Comparison of ENCODE assay signal across 15 cellular contexts in the genomic region with DNA sequence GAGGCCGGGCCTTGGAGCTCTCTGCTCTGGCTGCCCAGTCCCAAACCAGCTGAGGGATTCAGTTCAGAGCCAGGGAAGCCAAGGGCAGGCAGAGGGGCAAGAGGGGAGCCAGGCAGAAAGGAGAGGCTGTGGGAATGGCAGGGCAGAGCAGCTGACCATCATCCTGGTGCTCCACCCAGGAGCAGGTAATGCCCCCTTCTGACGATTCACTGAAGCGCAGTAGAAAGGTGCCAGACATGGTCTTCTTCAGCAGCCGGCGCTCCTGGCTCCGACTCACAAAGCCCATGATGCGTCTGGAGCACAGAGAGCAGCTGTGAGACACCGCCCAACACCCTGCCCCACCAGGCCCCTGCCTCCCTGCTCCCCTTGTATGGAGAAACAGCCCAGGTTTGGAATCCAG. TPM values are rescaled to one million over a fixed set of nuclear protein-coding genes. Genes with fewer than 3 reads are reported as not detected.
DNase-seq lines count a peak whose midpoint lies in the region; ATAC-seq, FAIRE-seq and TF ChIP-seq lines count a peak whose summit lies in the region.
"Had no signal": no experiment of that assay in that cellular context is flagged by ENCODE, and none has a peak within 500 bp of the region (broad histone marks: within the 10 kb centered on the region; RNA-seq: fewer than 3 reads in every experiment).

No MANE protein-coding gene starts in this region.

- H3K79me2 ChIP-seq in HCT116 (ENCODE audit: insufficient read depth, low read length): no peaks in the 10 kb centered on the region

- H3K9me3 ChIP-seq in HCT116 (ENCODE audit: control insufficient read depth in 1 of 2, insufficient read depth in 1 of 2, low read depth in 1 of 2, low read length in 2 of 2): no peaks in the 10 kb centered on the region
- H3K9me3 ChIP-seq: prostate gland, upper lobe of right lung had no signal

- H3K36me3 ChIP-seq in HCT116 (ENCODE audit: control insufficient read depth in 1 of 2, insufficient read depth in 2 of 2, low read length in 2 of 2): peaks cover 17 to 20% of the 10 kb centered on the region in 2 experiments; a peak in 3 of 4 replicates

- TF ChIP-seq RAD21 in HCT116 (IDR thresholded peaks at IDR 0.05; ENCODE audit: low read depth): peak; percentile 21; the same call in 1 of the 2 replicates

- POLR2A ChIA-PET in HCT116 (lab: Charles Lee): no interaction called here
- POLR2A ChIA-PET in activated naive CD8-positive, alpha-beta T cell treated with anti-CD3 and anti-CD28 coated beads, Interleukin-2, amount 10 ng/mL, durations not matched to agents 7 days and 5 days (lab: Charles Lee): interaction anchor here (0.7 to 15.3 kb wide), 4 partner anchors 8 to 299 kb away, joined by 3 to 153 read pairs (median 18); partner anchors contain the start of genes CNPY2, IL23A and STAT2

- peak overlapping the region; percentile 20 for H3K27ac Mint-ChIP-seq in activated naive CD8-positive, alpha-beta T cell treated with anti-CD3 and anti-CD28 coated beads, Interleukin-2, amount 10 ng/mL, durations not matched to agents 7 days and 5 days
- H3K27ac Mint-ChIP-seq in type B pancreatic cell: no peak overlapping the region

- H3K27me3 ChIP-seq in HCT116 (ENCODE audit: insufficient read depth, low read length): no peaks in the 10 kb centered on the region
- H3K27me3 ChIP-seq: cardiac muscle cell, upper lobe of right lung had no signal

- no peak overlapping the region for H3K4me3 Mint-ChIP-seq in activated naive CD8-positive, alpha-beta T cell treated with anti-CD3 and anti-CD28 coated beads, Interleukin-2, amount 10 ng/mL, durations not matched to agents 7 days and 5 days
- H3K4me3 Mint-ChIP-seq in type B pancreatic cell: no peak overlapping the region

- no peak overlapping the region for H3K4me2 ChIP-seq in HCT116 (ENCODE audit: low read length)

- FAIRE-seq in frontal cortex (lab: Jason Lieb, UNC): no peak

- TF ChIP-seq POLR2A in HCT116 (IDR thresholded peaks at IDR 0.05; ENCODE audit: borderline replicate concordance, extremely low read depth, insufficient read depth, insufficient read length): no peak

- no peaks in the 10 kb centered on the region for H3K9me3 Mint-ChIP-seq in activated naive CD8-positive, alpha-beta T cell treated with anti-CD3 and anti-CD28 coated beads, Interleukin-2, amount 10 ng/mL, durations not matched to agents 7 days and 5 days
- no peaks in the 10 kb centered on the region for H3K9me3 Mint-ChIP-seq in type B pancreatic cell

- no peaks in the 10 kb centered on the region for H3K9me2 ChIP-seq in HCT116 (ENCODE audit: insufficient read depth)

- H3K36me3 Mint-ChIP-seq in activated naive CD8-positive, alpha-beta T cell treated with anti-CD3 and anti-CD28 coated beads, Interleukin-2, amount 10 ng/mL, durations not matched to agents 7 days and 5 days: peaks cover 51% of the 10 kb centered on the region
- peaks cover 33% of the 10 kb centered on the region for H3K36me3 Mint-ChIP-seq in type B pancreatic cell

- CTCF ChIA-PET in HCT116 (lab: Charles Lee): no interaction called here

- no peak overlapping the region for H3K4me3 ChIP-seq in HCT116 (replicated peaks in 1 of 2; ENCODE audit: low read depth in 1 of 2, low read length in 2 of 2)
- H3K4me3 ChIP-seq: cardiac muscle cell, lung, prostate gland, upper lobe of right lung had no signal

- H4K20me1 ChIP-seq in HCT116 (ENCODE audit: insufficient read depth): no peaks in the 10 kb centered on the region

- RAD21 ChIA-PET in HCT116 (lab: Charles Lee; ENCODE audit: low non-redundant PET in 1 of 2, low total read pairs in 2 of 2, uncharacterized antibody in 2 of 2, unreplicated experiment in 2 of 2): interaction anchor here in 1 of 2 experiments (0.6 kb wide), 1 partner anchor 25 kb away, joined by 3 read pairs; no protein-coding TSS in a partner anchor

- ATAC-seq in HCT116: peak; percentile 72
- ATAC-seq in activated naive CD8-positive, alpha-beta T cell treated with anti-CD3 and anti-CD28 coated beads, Interleukin-2, amount 10 ng/mL, durations not matched to agents 7 days and 5 days (ENCODE audit: low read depth): peak; percentile 12
- ATAC-seq: upper lobe of right lung had no signal

- H3K27me3 Mint-ChIP-seq in activated naive CD8-positive, alpha-beta T cell treated with anti-CD3 and anti-CD28 coated beads, Interleukin-2, amount 10 ng/mL, durations not matched to agents 7 days and 5 days: no peaks in the 10 kb centered on the region
- no peaks in the 10 kb centered on the region for H3K27me3 Mint-ChIP-seq in type B pancreatic cell

- H3K4me1 ChIP-seq in HCT116 (ENCODE audit: control insufficient read depth in 1 of 2, insufficient read depth in 2 of 2, low read length in 2 of 2): no peaks in the 10 kb centered on the region
- H3K4me1 ChIP-seq: prostate gland, upper lobe of right lung had no signal

- H3K9ac ChIP-seq in HCT116 (ENCODE audit: low read length): no peak overlapping the region

- intact Hi-C loops in HCT116 (cut with micrococcal nuclease): no loop called here

- BruUV-seq in HCT116 (replicated peaks; lab: Mats Ljungman, UMichigan): no TSS peak

- no peak overlapping the region for H3K27ac ChIP-seq in HCT116 (ENCODE audit: low read depth, low read length)
- H3K27ac ChIP-seq: cardiac muscle cell, prostate gland, upper lobe of right lung had no signal

- peaks cover 8% of the 10 kb centered on the region for H3K4me1 Mint-ChIP-seq in activated naive CD8-positive, alpha-beta T cell treated with anti-CD3 and anti-CD28 coated beads, Interleukin-2, amount 10 ng/mL, durations not matched to agents 7 days and 5 days
- no peaks in the 10 kb centered on the region for H3K4me1 Mint-ChIP-seq in type B pancreatic cell (ENCODE audit: unreplicated experiment)

- TF ChIP-seq CTCF in HCT116 (IDR thresholded peaks at IDR 0.05 in 2 of 3, conservative IDR thresholded peaks at IDR 0.05 in 1 of 3; ENCODE audit: borderline replicate concordance in 1 of 3, insufficient read depth in 1 of 3, low read depth in 2 of 3, low read length in 2 of 3) (0 out of 6 replicates have a peak, but pooled peaks have one; percentile 4 to 21 (median 11)), type B pancreatic cell (conservative IDR thresholded peaks at IDR 0.05) (no peak)

- H2AFZ ChIP-seq in HCT116 (ENCODE audit: low read depth, low read length, poor library complexity, severe bottlenecking): no peak overlapping the region

- DNase-seq in NCI-H2196 (lab: John Stamatoyannopoulos, UW; ENCODE audit: unreplicated experiment): peak; percentile 7
- no peak for DNase-seq in NCI-H2196 treated with DMSO at 0.1 percent for 48 hours (lab: John Stamatoyannopoulos, UW; ENCODE audit: unreplicated experiment)
- DNase-seq in HCT116 (ENCODE audit: low read depth, low spot score): no peak
- DNase-seq in activated naive CD8-positive, alpha-beta T cell treated with anti-CD3 and anti-CD28 coated beads, Interleukin-2, amount 10 ng/mL, durations not matched to agents 7 days and 5 days: no peak
- DNase-seq in myocyte (ENCODE audit: low read depth): peak; percentile 17
- no peak for DNase-seq in NK-92 treated with Interleukin-12 subunit alpha and Interleukin-12 subunit beta, amount 100 ng/mL, for 24 hours (lab: John Stamatoyannopoulos, UW)
- DNase-seq in frontal cortex (ENCODE audit: low spot score in 2 of 2): no peak
- no peak for DNase-seq in type B pancreatic cell (ENCODE audit: extremely low spot score, unreplicated experiment)
- DNase-seq: ACHN, GDM1, NCI-H1417, upper lobe of right lung had no signal

TF ChIP-seq in HCT116, 20 proteins besides CTCF, POLR2A, EP300 and RAD21 (continues in another document):
- no peak for TF ChIP-seq ZNF274 (IDR thresholded peaks at IDR 0.05; ENCODE audit: low read depth, low read length)

RNA-seq across cellular contexts. Expression of gene IL23A, which starts 8.0 kb away (rescaled TPM):
- total RNA-seq in HCT116 (2021; ENCODE audit: unreplicated experiment) (0.59 TPM), myocyte (0.51 TPM in 1 of 2 replicates, not detected in the other), frontal cortex (not detected), type B pancreatic cell (ENCODE audit: low replicate concordance) (0.48 and 1.3 TPM in 2 replicates)
- 1.3 TPM in 2 replicates for polyA plus RNA-seq in HCT116 (2012)
- 10 to 100 TPM; 10.2 to 10.9 TPM for total RNA-seq in activated naive CD8-positive, alpha-beta T cell treated with anti-CD3 and anti-CD28 coated beads, Interleukin-2, amount 10 ng/mL, durations not matched to agents 7 days and 5 days
- 0.52 TPM for polyA plus RNA-seq in myocyte (2012)
- total RNA-seq: prostate gland had no signal
- polyA plus RNA-seq: cardiac muscle cell had no signal

RNA-seq across cellular contexts. Expression of gene PAN2, which starts 12.9 kb away (rescaled TPM):
- 75.0 TPM for total RNA-seq in HCT116 (2021; ENCODE audit: unreplicated experiment)
- polyA plus RNA-seq in HCT116 (2012): 74.1 and 75.7 TPM in 2 replicates
- 100 to 1,000 TPM; 106 to 115 TPM for total RNA-seq in activated naive CD8-positive, alpha-beta T cell treated with anti-CD3 and anti-CD28 coated beads, Interleukin-2, amount 10 ng/mL, durations not matched to agents 7 days and 5 days
- total RNA-seq in myocyte: 44.4 and 49.3 TPM in 2 replicates
- 32.6 TPM for polyA plus RNA-seq in myocyte (2012)
- 24.5 TPM for total RNA-seq in frontal cortex
- 58.3 and 77.5 TPM in 2 replicates for total RNA-seq in type B pancreatic cell (ENCODE audit: low replicate concordance)

RNA-seq across cellular contexts. Expression of gene STAT2, which starts 13.2 kb away (rescaled TPM):
- total RNA-seq in HCT116 (2021; ENCODE audit: unreplicated experiment) (53.1 TPM), myocyte (196 and 202 TPM in 2 replicates), frontal cortex (75.0 TPM), type B pancreatic cell (ENCODE audit: low replicate concordance) (132 and 139 TPM in 2 replicates)
- 31.2 and 34.4 TPM in 2 replicates for polyA plus RNA-seq in HCT116 (2012)
- total RNA-seq in activated naive CD8-positive, alpha-beta T cell treated with anti-CD3 and anti-CD28 coated beads, Interleukin-2, amount 10 ng/mL, durations not matched to agents 7 days and 5 days: 100 to 1,000 TPM; 263 to 275 TPM
- polyA plus RNA-seq in myocyte (2012): 159 TPM

RNA-seq across cellular contexts. Expression of gene APOF, which starts 16.0 kb away (rescaled TPM):
- total RNA-seq in HCT116 (2021; ENCODE audit: unreplicated experiment): 0.17 TPM
- polyA plus RNA-seq in HCT116 (2012): not detected in 2 replicates
- not detected for total RNA-seq in activated naive CD8-positive, alpha-beta T cell treated with anti-CD3 and anti-CD28 coated beads, Interleukin-2, amount 10 ng/mL, durations not matched to agents 7 days and 5 days
- not detected in 2 replicates for total RNA-seq in myocyte
- not detected for polyA plus RNA-seq in myocyte (2012)
- not detected for total RNA-seq in frontal cortex
- not detected in 2 replicates for total RNA-seq in type B pancreatic cell (ENCODE audit: low replicate concordance)
- total RNA-seq: cardiac muscle cell, upper lobe of right lung had no signal
- polyA plus RNA-seq: cardiac muscle cell, lung had no signal

RNA-seq across cellular contexts. Expression of gene CNPY2, which starts 30.9 kb away (rescaled TPM):
- total RNA-seq in HCT116 (2021; ENCODE audit: unreplicated experiment): 109 TPM
- 87.4 and 121 TPM in 2 replicates for polyA plus RNA-seq in HCT116 (2012)
- total RNA-seq in activated naive CD8-positive, alpha-beta T cell treated with anti-CD3 and anti-CD28 coated beads, Interleukin-2, amount 10 ng/mL, durations not matched to agents 7 days and 5 days: 10 to 100 TPM; 85.6 to 89.0 TPM
- 83.1 and 92.9 TPM in 2 replicates for total RNA-seq in myocyte
- polyA plus RNA-seq in myocyte (2012): 142 TPM
- total RNA-seq in frontal cortex: 42.8 TPM
- total RNA-seq in type B pancreatic cell (ENCODE audit: low replicate concordance): 194 and 217 TPM in 2 replicates

Comparison
In these comparisons a context has a peak if more than half of its experiments do, and no peak if none do; other contexts are left out.
1. DNase-seq: peak in NCI-H2196 (single experiment) and myocyte (single experiment); none in NCI-H2196 treated with DMSO at 0.1 percent for 48 hours (single experiment), HCT116 (single experiment), activated naive CD8-positive, alpha-beta T cell treated with anti-CD3 and anti-CD28 coated beads, Interleukin-2, amount 10 ng/mL, durations not matched to agents 7 days and 5 days (single experiment), NK-92 treated with Interleukin-12 subunit alpha and Interleukin-12 subunit beta, amount 100 ng/mL, for 24 hours (single experiment), frontal cortex (0 of 2) and type B pancreatic cell (single experiment).